Comparison of ENCODE assay signal across 1 cellular context in genomic region chr13:99176309-99177276, GRCh38.
TF ChIP-seq lines count a peak whose summit lies in the region.

No MANE protein-coding gene starts in this region.

TF ChIP-seq in WTC11, 78 proteins besides CTCF, POLR2A, EP300 and RAD21 (continued from another document):
- TF ChIP-seq ZBTB43 (CRISPR knock-in tag; IDR thresholded peaks at IDR 0.05) (no peak), CREB1 (CRISPR knock-in tag; IDR thresholded peaks at IDR 0.05) (no peak), ARID4B (CRISPR knock-in tag; IDR thresholded peaks at IDR 0.05; ENCODE audit: borderline replicate concordance) (no peak), ATF2 (CRISPR knock-in tag; IDR thresholded peaks at IDR 0.05; ENCODE audit: borderline replicate concordance, low read depth) (no peak), USF2 (CRISPR knock-in tag; IDR thresholded peaks at IDR 0.05) (no peak)
TF ChIP-seq in WTC11: peak in this region for 5.
